ENCODE assay signal across 1 cellular context in genomic region chr3:181700168-181701087, GRCh38.
TF ChIP-seq lines count a peak whose summit lies in the region.

No MANE protein-coding gene starts in this region.

TF ChIP-seq in H1, 55 proteins besides CTCF, POLR2A, EP300 and RAD21:
- TF ChIP-seq SP1 (IDR thresholded peaks at IDR 0.05; ENCODE audit: low read depth, low read length) (no peak), CEBPB (IDR thresholded peaks at IDR 0.05; ENCODE audit: low read depth, low read length) (peak; percentile 20; the same call in 1 of the 2 replicates), ASH2L (IDR thresholded peaks at IDR 0.05; ENCODE audit: low read length) (peak; percentile 20), RFX5 (IDR thresholded peaks at IDR 0.05; ENCODE audit: borderline replicate concordance, low read depth, low read length) (no peak), BRCA1 (IDR thresholded peaks at IDR 0.05; ENCODE audit: low read depth, low read length) (no peak), GABPA (IDR thresholded peaks at IDR 0.05; ENCODE audit: borderline replicate concordance, insufficient read depth, low read length) (no peak), YY1 (IDR thresholded peaks at IDR 0.05; ENCODE audit: low read depth, low read length) (peak; percentile 65; the same call in 1 of the 2 replicates), SIN3A (conservative IDR thresholded peaks at IDR 0.05 in 1 of 2, IDR thresholded peaks at IDR 0.05 in 1 of 2; ENCODE audit: low read depth in 1 of 2, low read length in 2 of 2) (0 out of 4 replicates have a peak, but pooled peaks of 1 of the 2 experiments have one; percentile 17), MAFK (IDR thresholded peaks at IDR 0.05; ENCODE audit: low read depth, low read length) (no peak), SP2 (IDR thresholded peaks at IDR 0.05; ENCODE audit: low read length) (no peak), GTF2F1 (IDR thresholded peaks at IDR 0.05; ENCODE audit: borderline replicate concordance, low read depth, low read length) (no peak), CTBP2 (IDR thresholded peaks at IDR 0.05; ENCODE audit: borderline replicate concordance, insufficient read depth, insufficient read length, low read length) (no peak), TAF7 (optimal IDR thresholded peaks at IDR 0.05; ENCODE audit: borderline replicate concordance, low read depth, low read length) (peak; percentile 51), RBBP5 (IDR thresholded peaks at IDR 0.05; ENCODE audit: borderline replicate concordance, low read depth, low read length) (no peak), KDM4A (IDR thresholded peaks at IDR 0.05; ENCODE audit: low read depth, low read length, severe bottlenecking) (no peak), E2F6 (IDR thresholded peaks at IDR 0.05) (no peak), EGR1 (IDR thresholded peaks at IDR 0.05; ENCODE audit: borderline replicate concordance, low read depth, low read length) (no peak), CHD1 (IDR thresholded peaks at IDR 0.05; ENCODE audit: low read depth, low read length) (no peak), POU5F1 (IDR thresholded peaks at IDR 0.05; ENCODE audit: low read depth, low read length) (no peak)
